Comparison of ENCODE assay signal across 16 cellular contexts in the genomic region with DNA sequence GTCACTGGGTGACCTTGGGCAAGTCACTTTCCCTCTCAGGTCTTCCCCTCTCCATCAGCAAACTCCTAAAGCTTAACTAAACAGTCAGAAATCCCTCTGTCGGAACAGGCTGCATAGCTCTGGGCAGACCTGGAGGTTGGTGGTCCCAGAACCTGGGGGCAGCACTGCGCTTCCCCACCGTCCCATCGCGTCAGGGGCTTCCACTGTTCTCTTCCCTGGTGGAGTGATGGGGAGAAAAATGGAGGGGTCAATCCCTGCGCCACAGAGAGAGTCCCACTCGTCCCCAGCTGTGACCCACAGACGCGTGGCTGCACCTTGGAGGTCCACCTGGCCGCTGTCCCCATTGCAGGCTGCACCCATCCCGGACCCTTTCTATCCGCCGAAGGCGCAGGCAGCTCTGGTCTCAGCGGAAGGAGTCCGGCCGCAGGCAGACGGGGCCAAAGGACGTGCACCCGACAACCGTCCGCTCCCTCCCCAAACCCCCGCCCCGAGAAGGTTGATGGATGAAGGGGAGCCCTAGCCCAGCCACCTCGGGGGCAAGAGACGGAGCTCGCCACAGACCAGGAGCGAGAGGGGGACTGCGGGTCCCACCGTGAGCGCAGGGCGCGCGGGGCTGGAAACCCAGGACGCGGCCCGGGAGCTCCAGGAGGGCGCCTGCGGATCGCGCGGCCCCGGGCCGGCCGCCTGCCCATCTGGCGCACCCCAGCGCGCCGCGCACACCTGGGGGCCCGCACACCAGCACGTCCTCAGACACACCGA. TPM values are rescaled to one million over a fixed set of nuclear protein-coding genes. Genes with fewer than 3 reads are reported as not detected.
DNase-seq lines count a peak whose midpoint lies in the region; ATAC-seq, FAIRE-seq and TF ChIP-seq lines count a peak whose summit lies in the region.
"Had no signal": no experiment of that assay in that cellular context is flagged by ENCODE, and none has a peak within 500 bp of the region (broad histone marks: within the 10 kb centered on the region; RNA-seq: fewer than 3 reads in every experiment).

No MANE protein-coding gene starts in this region.

- TF ChIP-seq RAD21 in A549 (conservative IDR thresholded peaks at IDR 0.05 in 1 of 2, IDR thresholded peaks at IDR 0.05 in 1 of 2), result no peak

- H3K9me3 ChIP-seq in A549 (no peaks in the 10 kb centered on the region), ectodermal cell (ENCODE audit: control insufficient read depth, low read length) (no peaks in the 10 kb centered on the region)

- no peak overlapping the region for H3K27ac Mint-ChIP-seq in nephron

- H3K27me3 ChIP-seq in H7 (ENCODE audit: control insufficient read depth, insufficient read depth, low read length) (peaks cover 82% of the 10 kb centered on the region), ectodermal cell (ENCODE audit: control insufficient read depth, insufficient read depth, low read length, poor library complexity, severe bottlenecking) (peaks cover 89% of the 10 kb centered on the region)

- H3K9me3 Mint-ChIP-seq in nephron, result no peaks in the 10 kb centered on the region

- WGBS in A549 (ENCODE audit: missing lambda C conversion rate), result 32% methylated on average over 21 of the region's 53 CpGs
- WGBS in ectodermal cell, 2 experiments, result 4% methylated on average over 53 of the region's 53 CpGs

- FAIRE-seq in A549 (lab: Jason Lieb, UNC), result no peak
- FAIRE-seq: bronchial epithelial cell had no signal

- no peak for TF ChIP-seq POLR2A in A549 (IDR thresholded peaks at IDR 0.05; ENCODE audit: low read length)

- peaks cover 93% of the 10 kb centered on the region for H3K27me3 Mint-ChIP-seq in nephron (ENCODE audit: low read depth)

- H3K36me3 ChIP-seq in H7 (replicated peaks; ENCODE audit: control insufficient read depth, insufficient read depth, low read length) (no peaks in the 10 kb centered on the region), ectodermal cell (ENCODE audit: control insufficient read depth, insufficient read depth, low read length) (no peaks in the 10 kb centered on the region)
- H3K36me3 ChIP-seq: BLaER1 had no signal

- H3K4me1 ChIP-seq in A549 (peaks cover 4% of the 10 kb centered on the region; the same call in 1 of the 3 replicates), ectodermal cell (ENCODE audit: control insufficient read depth, insufficient read depth, low read length) (peaks cover 44% of the 10 kb centered on the region)

- no peak for TF ChIP-seq EP300 in A549 (IDR thresholded peaks at IDR 0.05)

- H3K4me3 Mint-ChIP-seq in nephron, result peak overlapping the region; percentile 15 to 41 (median 31)

- ATAC-seq in A549 (no peak), HG02885 (IDR thresholded peaks at IDR 0.05; ENCODE audit: poor library complexity, unreplicated experiment) (no peak), HG03045 (IDR thresholded peaks at IDR 0.05; ENCODE audit: unreplicated experiment) (no peak)

- H3K4me3 ChIP-seq in A549 (peak overlapping the region; percentile 36), H7 (ENCODE audit: insufficient read depth, low read depth, low read length) (peak overlapping the region; percentile 40), ectodermal cell (ENCODE audit: insufficient read depth, low read depth, low read length) (peak overlapping the region; percentile 26), foreskin fibroblast (ENCODE audit: low read depth in 1 of 2, low read length in 2 of 2) (no peak overlapping the region)
- H3K4me3 ChIP-seq: BLaER1 had no signal

- H3K27ac ChIP-seq in A549, result no peak overlapping the region
- no peak overlapping the region for H3K27ac ChIP-seq in ectodermal cell (ENCODE audit: insufficient read depth, low read depth, low read length, poor library complexity, severe bottlenecking)
- H3K27ac ChIP-seq: BLaER1 had no signal

- POLR2A ChIA-PET in A549 (lab: Yijun Ruan, JAX), result no interaction called here

- no peaks in the 10 kb centered on the region for H3K36me3 Mint-ChIP-seq in nephron (ENCODE audit: low read depth)

- peaks cover 5% of the 10 kb centered on the region for H3K4me1 Mint-ChIP-seq in nephron

- peak overlapping the region; percentile 73 for H3K4me2 ChIP-seq in A549
- H3K4me2 ChIP-seq: BLaER1 had no signal

- CTCF ChIA-PET in A549 (lab: Yijun Ruan, JAX), result interaction anchor here (0.6 to 4.1 kb wide), 10 partner anchors 7 to 509 kb away, joined by 3 to 25 read pairs (median 4); a partner anchor contains a TSS

- TF ChIP-seq CTCF in A549 (IDR thresholded peaks at IDR 0.05) (no peak), nephron (IDR thresholded peaks at IDR 0.05; ENCODE audit: unreplicated experiment in 3 of 3) (no peak), foreskin fibroblast (IDR thresholded peaks at IDR 0.05; ENCODE audit: low read depth, low read length) (no peak)

- DNase-seq in A549 (ENCODE audit: low read depth in 1 of 2, low spot score in 1 of 2) (no peak), H7 (peak; percentile 84), amygdala (lab: John Stamatoyannopoulos, UW) (no peak), foreskin fibroblast (no peak)
- DNase-seq: hippocampal formation; IMR-90; NCI-H187 treated with DMSO at 0.1 percent for 48 hours; stimulated activated CD4-positive, alpha-beta T cell treated with anti-CD3 and anti-CD28 coated beads, Interleukin-4, amount 100 ng/mL, for 24 hours; stimulated activated naive CD4-positive, alpha-beta T cell treated with Interleukin-2 at 50 U/mL for 16 hours had no signal

TF ChIP-seq in A549, 52 proteins besides CTCF, POLR2A, EP300 and RAD21:
- no peak for TF ChIP-seq MAZ (IDR thresholded peaks at IDR 0.05; ENCODE audit: borderline replicate concordance, low read depth, low read length)
- TF ChIP-seq NPAS2 (CRISPR knock-in tag; IDR thresholded peaks at IDR 0.05; ENCODE audit: borderline replicate concordance), result no peak
- TF ChIP-seq HEYL (CRISPR knock-in tag; IDR thresholded peaks at IDR 0.05), result no peak
- no peak for TF ChIP-seq FOXS1 (CRISPR knock-in tag; IDR thresholded peaks at IDR 0.05)
- TF ChIP-seq, protein P1, sequence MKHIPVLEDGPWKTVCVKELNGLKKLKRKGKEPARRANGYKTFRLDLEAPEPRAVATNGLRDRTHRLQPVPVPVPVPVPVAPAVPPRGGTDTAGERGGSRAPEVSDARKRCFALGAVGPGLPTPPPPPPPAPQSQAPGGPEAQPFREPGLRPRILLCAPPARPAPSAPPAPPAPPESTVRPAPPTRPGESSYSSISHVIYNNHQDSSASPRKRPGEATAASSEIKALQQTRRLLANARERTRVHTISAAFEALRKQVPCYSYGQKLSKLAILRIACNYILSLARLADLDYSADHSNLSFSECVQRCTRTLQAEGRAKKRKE (CRISPR knock-in tag; IDR thresholded peaks at IDR 0.05; ENCODE audit: low read depth), result no peak
- TF ChIP-seq, protein P2, sequence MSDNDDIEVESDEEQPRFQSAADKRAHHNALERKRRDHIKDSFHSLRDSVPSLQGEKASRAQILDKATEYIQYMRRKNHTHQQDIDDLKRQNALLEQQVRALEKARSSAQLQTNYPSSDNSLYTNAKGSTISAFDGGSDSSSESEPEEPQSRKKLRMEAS (IDR thresholded peaks at IDR 0.05), result no peak
- TF ChIP-seq, protein P3, sequence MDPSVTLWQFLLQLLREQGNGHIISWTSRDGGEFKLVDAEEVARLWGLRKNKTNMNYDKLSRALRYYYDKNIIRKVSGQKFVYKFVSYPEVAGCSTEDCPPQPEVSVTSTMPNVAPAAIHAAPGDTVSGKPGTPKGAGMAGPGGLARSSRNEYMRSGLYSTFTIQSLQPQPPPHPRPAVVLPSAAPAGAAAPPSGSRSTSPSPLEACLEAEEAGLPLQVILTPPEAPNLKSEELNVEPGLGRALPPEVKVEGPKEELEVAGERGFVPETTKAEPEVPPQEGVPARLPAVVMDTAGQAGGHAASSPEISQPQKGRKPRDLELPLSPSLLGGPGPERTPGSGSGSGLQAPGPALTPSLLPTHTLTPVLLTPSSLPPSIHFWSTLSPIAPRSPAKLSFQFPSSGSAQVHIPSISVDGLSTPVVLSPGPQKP (IDR thresholded peaks at IDR 0.05; ENCODE audit: low read depth, low read length), result no peak
- no peak for TF ChIP-seq CHD4 (IDR thresholded peaks at IDR 0.05; ENCODE audit: borderline replicate concordance)
- no peak for TF ChIP-seq EHMT2 (IDR thresholded peaks at IDR 0.05; ENCODE audit: low read depth)
- TF ChIP-seq POLR2AphosphoS2 (conservative IDR thresholded peaks at IDR 0.05; ENCODE audit: low read length), result no peak
- no peak for TF ChIP-seq SREBF2 (IDR thresholded peaks at IDR 0.05)
- no peak for TF ChIP-seq NFE2L2 (conservative IDR thresholded peaks at IDR 0.05; ENCODE audit: low read length)
- TF ChIP-seq RARB (CRISPR knock-in tag; IDR thresholded peaks at IDR 0.05), result no peak
- no peak for TF ChIP-seq JUNB (IDR thresholded peaks at IDR 0.05)
- TF ChIP-seq KDM5A (IDR thresholded peaks at IDR 0.05), result no peak
- TF ChIP-seq ZC3H11A (IDR thresholded peaks at IDR 0.05), result no peak

RNA-seq across cellular contexts. Expression of a gene that starts 0.6 kb away (rescaled TPM):
- not detected in 2 replicates for polyA plus RNA-seq in A549 (2011; rRNA removed)
- polyA plus RNA-seq in A549 (2012; cell fraction: cytosol; rRNA removed), result 0.01 TPM in 1 of 2 replicates, not detected in the other
- polyA plus RNA-seq in A549 (2012; cell fraction: nucleus; rRNA removed), result 0.02 TPM in 1 of 2 replicates, not detected in the other
- not detected in 3 replicates for polyA plus RNA-seq in A549 (2017; fragmentation: RNase III; extraction: RNeasy Plus Mini Kit Qiagen cat#74134 plus additional on column Dnase treatment)
- not detected in 2 replicates for polyA minus RNA-seq in A549 (2011; rRNA and poly(A)+ RNA removed)
- 0.31 and 0.33 TPM in 2 replicates for total RNA-seq in H7 (2014; rRNA removed; shearing (Covaris generic))
- 23.5 TPM for polyA plus RNA-seq in ectodermal cell (2013, experiment 1 of 4)
- polyA plus RNA-seq in ectodermal cell (2013, experiment 2 of 4), result 18.5 TPM
- 18.4 TPM for polyA plus RNA-seq in ectodermal cell (2013, experiment 3 of 4)
- 20.8 TPM for polyA plus RNA-seq in ectodermal cell (2013, experiment 4 of 4)
- total RNA-seq: bronchial epithelial cell, epithelial cell of proximal tubule, IMR-90 had no signal
- polyA plus RNA-seq: IMR-90 had no signal

RNA-seq across cellular contexts. Expression of a gene that starts 58.5 kb away (rescaled TPM):
- polyA plus RNA-seq in A549 (2011; rRNA removed) (0.75 and 0.86 TPM in 2 replicates), A549 (2017; fragmentation: RNase III; extraction: RNeasy Plus Mini Kit Qiagen cat#74134 plus additional on column Dnase treatment) (1.2 TPM in 3 replicates)
- 0.96 and 1.3 TPM in 2 replicates for polyA plus RNA-seq in A549 (2012; cell fraction: cytosol; rRNA removed)
- 3.0 and 3.5 TPM in 2 replicates for polyA plus RNA-seq in A549 (2012; cell fraction: nucleus; rRNA removed)
- polyA minus RNA-seq in A549 (2011; rRNA and poly(A)+ RNA removed), result 0.73 and 1.0 TPM in 2 replicates
- 3.2 and 4.0 TPM in 2 replicates for total RNA-seq in H7 (2014; rRNA removed; shearing (Covaris generic))
- 3.2 TPM for polyA plus RNA-seq in ectodermal cell (2013, experiment 1 of 4)
- polyA plus RNA-seq in ectodermal cell (2013, experiment 2 of 4), result 4.5 TPM
- 3.1 TPM for polyA plus RNA-seq in ectodermal cell (2013, experiment 3 of 4)
- 4.1 TPM for polyA plus RNA-seq in ectodermal cell (2013, experiment 4 of 4)

Comparison
In these comparisons a context has a peak if more than half of its experiments do, and no peak if none do; other contexts are left out.
1. H3K4me3 ChIP-seq: peak in A549 (single experiment), H7 (single experiment) and ectodermal cell (single experiment); none in foreskin fibroblast (0 of 2).